In genomic region chr3:190094201-190094718, GRCh38 we compare ENCODE assay signal across 2 cellular contexts.
A peak's percentile ranks its signal among the peaks of the same experiment; 100 is the strongest.
TF ChIP-seq lines count a peak whose summit lies in the region.

No MANE protein-coding gene starts in this region.

TF ChIP-seq in liver, 16 proteins besides CTCF, POLR2A, EP300 and RAD21:
- TF ChIP-seq JUND (IDR thresholded peaks at IDR 0.05) (peak; percentile 53 to 57), MAX (IDR thresholded peaks at IDR 0.05) (no peak), REST (IDR thresholded peaks at IDR 0.05) (no peak), ZBTB33 (IDR thresholded peaks at IDR 0.05) (no peak), YY1 (IDR thresholded peaks at IDR 0.05) (no peak), HNF4G (IDR thresholded peaks at IDR 0.05) (no peak), FOXA1 (IDR thresholded peaks at IDR 0.05) (no peak), RXRA (IDR thresholded peaks at IDR 0.05) (peak in 1 of 2 donors; percentile 16), HNF4A (conservative IDR thresholded peaks at IDR 0.05) (no peak), EGR1 (IDR thresholded peaks at IDR 0.05; ENCODE audit: low read depth in 2 of 2) (no peak), NR2F2 (IDR thresholded peaks at IDR 0.05) (no peak), TAF1 (conservative IDR thresholded peaks at IDR 0.05) (no peak), GABPA (IDR thresholded peaks at IDR 0.05 in 1 of 2, conservative IDR thresholded peaks at IDR 0.05 in 1 of 2) (no peak), ATF3 (IDR thresholded peaks at IDR 0.05) (no peak), FOXA2 (IDR thresholded peaks at IDR 0.05) (no peak), SP1 (IDR thresholded peaks at IDR 0.05) (no peak)

TF ChIP-seq in HepG2, 621 proteins besides CTCF, POLR2A, EP300 and RAD21:
- TF ChIP-seq ZBED4 (CRISPR knock-in tag; IDR thresholded peaks at IDR 0.05; ENCODE audit: borderline replicate concordance) = no peak
- no peak for TF ChIP-seq SNAPC5 (CRISPR knock-in tag; IDR thresholded peaks at IDR 0.05; ENCODE audit: borderline replicate concordance)
- TF ChIP-seq ZNF839 (CRISPR knock-in tag; IDR thresholded peaks at IDR 0.05; ENCODE audit: borderline replicate concordance) = no peak
- no peak for TF ChIP-seq ZNF30 (CRISPR knock-in tag; IDR thresholded peaks at IDR 0.05)
- TF ChIP-seq ZNF562 (CRISPR knock-in tag; IDR thresholded peaks at IDR 0.05; ENCODE audit: borderline replicate concordance) = no peak
- TF ChIP-seq ZNF572 (CRISPR knock-in tag; IDR thresholded peaks at IDR 0.05) = no peak
- no peak for TF ChIP-seq RORA (CRISPR knock-in tag; IDR thresholded peaks at IDR 0.05)
- no peak for TF ChIP-seq KDM5B (CRISPR knock-in tag; IDR thresholded peaks at IDR 0.05; ENCODE audit: borderline replicate concordance)
- TF ChIP-seq ZNF383 (CRISPR knock-in tag; IDR thresholded peaks at IDR 0.05; ENCODE audit: borderline replicate concordance) = no peak
